ENCODE assay signal across 1 cellular context in genomic region chr2:75676464-75676863, GRCh38.
TF ChIP-seq lines count a peak whose summit lies in the region.

No MANE protein-coding gene starts in this region.

TF ChIP-seq in SK-N-SH treated with all-trans-retinoic acid at 6 μM for 48 hours, 23 proteins besides CTCF, POLR2A, EP300 and RAD21 (continued from another document):
- TF ChIP-seq ZFP30 (CRISPR knock-in tag; IDR thresholded peaks at IDR 0.05) (no peak), ISL1 (CRISPR knock-in tag; IDR thresholded peaks at IDR 0.05) (peak; percentile 44; the same call in 1 of the 2 replicates)
